ENCODE assay signal across 8 cellular contexts in genomic region chr11:78228467-78228866, GRCh38. TPM values are rescaled to one million over a fixed set of nuclear protein-coding genes. Genes with fewer than 3 reads are reported as not detected.
DNase-seq lines count a peak whose midpoint lies in the region; FAIRE-seq and TF ChIP-seq lines count a peak whose summit lies in the region.

No MANE protein-coding gene starts in this region.

- no peaks in the 10 kb centered on the region for H3K9me3 ChIP-seq in endothelial cell of umbilical vein (replicated peaks; ENCODE audit: control insufficient read depth, insufficient read depth, low read length)

- FAIRE-seq in endothelial cell of umbilical vein (lab: Jason Lieb, UNC): peak; percentile 50

- H3K4me3 ChIP-seq in endothelial cell of umbilical vein (replicated peaks in 1 of 3; ENCODE audit: insufficient read depth in 1 of 3, low read depth in 1 of 3, low read length in 3 of 3): no peak overlapping the region

- no peak overlapping the region for H2AFZ ChIP-seq in endothelial cell of umbilical vein (ENCODE audit: low read depth, low read length)

- peaks cover 6 to 19% of the 10 kb centered on the region in 2 experiments for H3K36me3 ChIP-seq in endothelial cell of umbilical vein (ENCODE audit: control insufficient read depth in 2 of 2, extremely low read depth in 1 of 2, insufficient read depth in 2 of 2, low read length in 2 of 2)

- POLR2A ChIA-PET in endothelial cell of umbilical vein (lab: Charles Lee): interaction anchor here (0.7 to 1.2 kb wide), 2 partner anchors 190 to 336 kb away, joined by 3 read pairs; no protein-coding TSS in a partner anchor

- TF ChIP-seq POLR2A in endothelial cell of umbilical vein (IDR thresholded peaks at IDR 0.05; ENCODE audit: low read depth, low read length): no peak

- no peaks in the 10 kb centered on the region for H3K27me3 ChIP-seq in endothelial cell of umbilical vein (ENCODE audit: control insufficient read depth in 2 of 2, insufficient read depth in 2 of 2, low read length in 2 of 2)

- peaks cover 4% of the 10 kb centered on the region for H3K4me1 ChIP-seq in endothelial cell of umbilical vein (ENCODE audit: control insufficient read depth, extremely low read depth, insufficient read depth, low read length)

- H3K27ac ChIP-seq in endothelial cell of umbilical vein (ENCODE audit: insufficient read depth, low read depth, low read length): no peak overlapping the region

- no TSS peak for BruUV-seq in endothelial cell of umbilical vein (replicated peaks; lab: Mats Ljungman, UMichigan)

- intact Hi-C loops in endothelial cell of umbilical vein (cut with micrococcal nuclease): loop anchor here (1.0 kb wide), 4 partner anchors 188 to 336 kb away; no protein-coding TSS in a partner anchor

- no peak overlapping the region for H3K4me2 ChIP-seq in endothelial cell of umbilical vein (ENCODE audit: insufficient read depth, low read length)

- no peaks in the 10 kb centered on the region for H4K20me1 ChIP-seq in endothelial cell of umbilical vein (replicated peaks; ENCODE audit: control insufficient read depth, extremely low read depth, insufficient read depth, low read length)

- CTCF ChIA-PET in endothelial cell of umbilical vein (lab: Charles Lee): interaction anchor here (0.5 to 5.7 kb wide), 37 partner anchors 10 to 358 kb away, joined by 3 to 254 read pairs (median 4); partner anchors contain the start of genes GAB2, KCTD21 and NARS2

- dilution Hi-C loops in endothelial cell of umbilical vein (cut with MboI; ENCODE audit: extremely low pct_ligation_motif_present, low sequenced_read_pairs): no loop called here

- TF ChIP-seq CTCF in endothelial cell of umbilical vein (IDR thresholded peaks at IDR 0.05; ENCODE audit: extremely low read depth in 1 of 2, insufficient read depth in 1 of 2, low read depth in 1 of 2, low read length in 2 of 2): peak; percentile 38 to 59

- no peaks in the 10 kb centered on the region for H3K79me2 ChIP-seq in endothelial cell of umbilical vein (ENCODE audit: control insufficient read depth, insufficient read depth, low read length)

- DNase-seq in ELF-1 (ENCODE audit: low read depth, low spot score): peak; percentile 62
- peak; percentile 36 for DNase-seq in H4 (ENCODE audit: low spot score)
- DNase-seq in MV-4-11 (lab: John Stamatoyannopoulos, UW): peak; percentile 64
- peak; percentile 74 for DNase-seq in RPMI8226
- peak; percentile 82 for DNase-seq in endothelial cell of umbilical vein (ENCODE audit: low read depth, low spot score)
- DNase-seq in mucosa of gallbladder (ENCODE audit: low spot score): peak; percentile 39
- DNase-seq in activated CD4-positive, CD25-positive, alpha-beta regulatory T cell treated with anti-CD3 and anti-CD28 coated beads, Interleukin-2, amount 50 U/mL, for 72 hours: no peak
- DNase-seq in activated CD8-positive, alpha-beta memory T cell treated with anti-CD3 and anti-CD28 coated beads, Interleukin-2, amount 50 U/mL, for 4 hours: no peak

- no peaks in the 10 kb centered on the region for H3K9me1 ChIP-seq in endothelial cell of umbilical vein (replicated peaks; ENCODE audit: control insufficient read depth, extremely low read depth, insufficient read depth, low read length)

- H3K9ac ChIP-seq in endothelial cell of umbilical vein (replicated peaks; ENCODE audit: extremely low read depth, insufficient read depth, low read length): no peak overlapping the region

TF ChIP-seq in endothelial cell of umbilical vein, 7 proteins besides CTCF, POLR2A, EP300 and RAD21:
- TF ChIP-seq GATA2 (IDR thresholded peaks at IDR 0.05; ENCODE audit: insufficient read depth, insufficient read length, low read depth, low read length): no peak
- TF ChIP-seq POLR2AphosphoS5 (IDR thresholded peaks at IDR 0.05; ENCODE audit: insufficient read depth, low read depth, low read length): no peak
- TF ChIP-seq MYC (IDR thresholded peaks at IDR 0.05; ENCODE audit: low read depth, low read length): no peak
- TF ChIP-seq MAX (IDR thresholded peaks at IDR 0.05; ENCODE audit: insufficient read depth, insufficient read length): no peak
- no peak for TF ChIP-seq FOS (IDR thresholded peaks at IDR 0.05; ENCODE audit: borderline replicate concordance, insufficient read depth, low read length)
- no peak for TF ChIP-seq JUN (IDR thresholded peaks at IDR 0.05; ENCODE audit: borderline replicate concordance, insufficient read depth, insufficient read length, low read depth)
- no peak for TF ChIP-seq EZH2 (IDR thresholded peaks at IDR 0.05; ENCODE audit: borderline replicate concordance, low read depth, low read length, severe bottlenecking)

RNA-seq across cellular contexts. Expression of gene USP35, which starts 39.7 kb away (rescaled TPM):
- total RNA-seq in H4 (2014; rRNA removed; shearing (Covaris generic)): 1.5 and 1.7 TPM in 2 replicates
- total RNA-seq in endothelial cell of umbilical vein (10.3 and 12.4 TPM in 2 replicates), mucosa of gallbladder (10.4 TPM)
- polyA plus RNA-seq in endothelial cell of umbilical vein: 8.9 and 9.1 TPM in 2 replicates
- polyA plus RNA-seq in endothelial cell of umbilical vein (2011; cell fraction: cytosol; rRNA removed): 4.4 and 6.4 TPM in 2 replicates
- 44.1 and 44.9 TPM in 2 replicates for polyA plus RNA-seq in endothelial cell of umbilical vein (2011; cell fraction: nucleus; rRNA removed)
- polyA plus RNA-seq in endothelial cell of umbilical vein (2012): 7.5 and 11.9 TPM in 2 replicates
- polyA minus RNA-seq in endothelial cell of umbilical vein: 9.9 and 12.7 TPM in 2 replicates
- 1.8 TPM for polyA minus RNA-seq in endothelial cell of umbilical vein (2011; cell fraction: cytosol; rRNA and poly(A)+ RNA removed)
- polyA minus RNA-seq in endothelial cell of umbilical vein (2011; cell fraction: nucleus; rRNA and poly(A)+ RNA removed): 14.0 and 14.3 TPM in 2 replicates

RNA-seq across cellular contexts. Expression of gene KCTD21, which starts 40.0 kb away (rescaled TPM):
- 2.5 and 4.9 TPM in 2 replicates for total RNA-seq in H4 (2014; rRNA removed; shearing (Covaris generic))
- total RNA-seq in endothelial cell of umbilical vein (8.5 and 9.5 TPM in 2 replicates), mucosa of gallbladder (16.4 TPM)
- polyA plus RNA-seq in endothelial cell of umbilical vein: 11.9 and 16.0 TPM in 2 replicates
- polyA plus RNA-seq in endothelial cell of umbilical vein (2011; cell fraction: cytosol; rRNA removed): 12.0 and 13.0 TPM in 2 replicates
- polyA plus RNA-seq in endothelial cell of umbilical vein (2011; cell fraction: nucleus; rRNA removed): 7.3 and 8.5 TPM in 2 replicates
- polyA plus RNA-seq in endothelial cell of umbilical vein (2012): 9.8 and 10.6 TPM in 2 replicates
- 32.9 and 37.1 TPM in 2 replicates for polyA minus RNA-seq in endothelial cell of umbilical vein
- polyA minus RNA-seq in endothelial cell of umbilical vein (2011; cell fraction: cytosol; rRNA and poly(A)+ RNA removed): 1.1 TPM
- 5.8 and 6.3 TPM in 2 replicates for polyA minus RNA-seq in endothelial cell of umbilical vein (2011; cell fraction: nucleus; rRNA and poly(A)+ RNA removed)

Comparison
In these comparisons a context has a peak if more than half of its experiments do, and no peak if none do; other contexts are left out.
1. DNase-seq: peak in ELF-1 (single experiment), H4 (single experiment), MV-4-11 (single experiment), RPMI8226 (single experiment), endothelial cell of umbilical vein (single experiment) and mucosa of gallbladder (single experiment); none in activated CD4-positive, CD25-positive, alpha-beta regulatory T cell treated with anti-CD3 and anti-CD28 coated beads, Interleukin-2, amount 50 U/mL, for 72 hours (single experiment) and activated CD8-positive, alpha-beta memory T cell treated with anti-CD3 and anti-CD28 coated beads, Interleukin-2, amount 50 U/mL, for 4 hours (single experiment).